5 cellular contexts compared by ENCODE assay signal in the genomic region with DNA sequence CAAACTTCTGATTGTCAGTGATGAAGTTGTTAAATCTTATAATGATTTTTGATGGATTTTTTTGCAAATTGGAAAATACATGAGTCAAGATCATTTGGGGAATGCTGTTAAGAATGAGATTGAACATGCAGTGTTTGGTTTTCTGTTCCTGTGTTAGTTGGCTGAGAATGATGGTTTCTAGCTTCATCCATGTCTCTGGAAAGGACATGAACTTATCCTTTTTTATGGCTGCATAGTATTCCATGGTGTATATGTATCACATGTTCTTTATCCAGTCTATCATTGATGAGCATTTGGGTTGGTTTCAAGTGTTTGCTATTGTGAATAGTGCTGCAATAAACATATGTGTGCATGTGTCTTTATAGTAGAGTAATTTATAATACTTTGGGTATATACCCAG. TPM values are rescaled to one million over a fixed set of nuclear protein-coding genes. Genes with fewer than 3 reads are reported as not detected.
"Had no signal": no experiment of that assay in that cellular context is flagged by ENCODE, and none has a peak within 500 bp of the region (broad histone marks: within the 10 kb centered on the region; RNA-seq: fewer than 3 reads in every experiment).

No MANE protein-coding gene starts in this region.

RNA-seq across cellular contexts. Expression of a gene that starts 24.5 kb away (rescaled TPM):
- total RNA-seq: HT1080 had no signal
- polyA plus RNA-seq: IgD-negative memory B cell had no signal

RNA-seq across cellular contexts. Expression of a gene that starts 32.2 kb away (rescaled TPM):
- total RNA-seq: HepG2, HT-29, HT1080 had no signal
- polyA plus RNA-seq: HepG2, IgD-negative memory B cell, IMR-90 had no signal
